Comparison of ENCODE assay signal across 13 cellular contexts in genomic region chr3:126266291-126266840, GRCh38.
DNase-seq lines count a peak whose midpoint lies in the region; ATAC-seq and TF ChIP-seq lines count a peak whose summit lies in the region.
"Had no signal": no experiment of that assay in that cellular context is flagged by ENCODE, and none has a peak within 500 bp of the region (broad histone marks: within the 10 kb centered on the region; RNA-seq: fewer than 3 reads in every experiment).

No MANE protein-coding gene starts in this region.

- no peaks in the 10 kb centered on the region for H3K79me2 ChIP-seq in HCT116 (ENCODE audit: insufficient read depth, low read length)

- TF ChIP-seq CTCF in HCT116 (IDR thresholded peaks at IDR 0.05 in 2 of 3, conservative IDR thresholded peaks at IDR 0.05 in 1 of 3; ENCODE audit: borderline replicate concordance in 1 of 3, insufficient read depth in 1 of 3, low read depth in 2 of 3, low read length in 2 of 3) (no peak), liver (IDR thresholded peaks at IDR 0.05; ENCODE audit: low read depth, low read length, missing input control) (no peak)

- peaks cover 7 to 33% of the 10 kb centered on the region in 2 experiments for H3K4me1 ChIP-seq in HCT116 (ENCODE audit: control insufficient read depth in 1 of 2, insufficient read depth in 2 of 2, low read length in 2 of 2)
- H3K4me1 ChIP-seq in liver (ENCODE audit: control insufficient read depth in 4 of 4, insufficient read depth in 4 of 4, low read length in 3 of 4) = peaks cover 5 to 44% (median 32%) of the 10 kb centered on the region in 4 donors
- peaks cover 35% of the 10 kb centered on the region for H3K4me1 ChIP-seq in stomach smooth muscle (ENCODE audit: control insufficient read depth, insufficient read depth, low read length)

- CTCF ChIA-PET in HCT116 (lab: Charles Lee) = no interaction called here

- WGBS in liver = 38% methylated on average over 15 of the region's 15 CpGs

- H3K9ac ChIP-seq in HCT116 (ENCODE audit: low read length) (peak overlapping the region; percentile 71), liver (ENCODE audit: low read depth in 1 of 2, low read length in 2 of 2) (peak overlapping the region in 1 of 2 donors; percentile 15), stomach smooth muscle (ENCODE audit: low read length in 2 of 2) (no peak overlapping the region)

- H4K20me1 ChIP-seq in HCT116 (ENCODE audit: insufficient read depth) = no peaks in the 10 kb centered on the region

- peak overlapping the region in 1 of 2 experiments; percentile 63; a peak in 2 of 4 replicates for H3K4me3 ChIP-seq in HCT116 (replicated peaks in 1 of 2; ENCODE audit: low read depth in 1 of 2, low read length in 2 of 2)
- no peak overlapping the region for H3K4me3 ChIP-seq in liver (ENCODE audit: low read depth in 1 of 3, low read length in 3 of 3)
- H3K4me3 ChIP-seq in stomach smooth muscle (ENCODE audit: low read length in 2 of 2) = no peak overlapping the region

- H3K4me2 ChIP-seq in HCT116 (ENCODE audit: low read length) = peak overlapping the region; percentile 95

- intact Hi-C loops in HCT116 (cut with micrococcal nuclease) = loop anchor here (2.0 kb wide), 1 partner anchor 90 kb away; the partner anchor contains the start of gene KLF15

- no peak for TF ChIP-seq POLR2A in HCT116 (IDR thresholded peaks at IDR 0.05; ENCODE audit: borderline replicate concordance, extremely low read depth, insufficient read depth, insufficient read length)

- H3K36me3 ChIP-seq in HCT116 (ENCODE audit: control insufficient read depth in 1 of 2, insufficient read depth in 2 of 2, low read length in 2 of 2) (no peaks in the 10 kb centered on the region), liver (ENCODE audit: control insufficient read depth in 4 of 4, insufficient read depth in 3 of 4, low read depth in 1 of 4, low read length in 3 of 4) (no peaks in the 10 kb centered on the region), stomach smooth muscle (ENCODE audit: control insufficient read depth in 2 of 2, insufficient read depth in 2 of 2, low read length in 2 of 2) (no peaks in the 10 kb centered on the region)

- H3K9me2 ChIP-seq in HCT116 (ENCODE audit: insufficient read depth) = no peaks in the 10 kb centered on the region

- TF ChIP-seq RAD21 in HCT116 (IDR thresholded peaks at IDR 0.05; ENCODE audit: low read depth) = no peak
- TF ChIP-seq RAD21 in liver (IDR thresholded peaks at IDR 0.05) = peak; percentile 34 to 50

- BruUV-seq in HCT116 (replicated peaks; lab: Mats Ljungman, UMichigan) = no TSS peak

- POLR2A ChIA-PET in HCT116 (lab: Charles Lee) = interaction anchor here (0.8 kb wide), 1 partner anchor 209 kb away, joined by 3 read pairs; the partner anchor contains the start of gene ZXDC

- H3K9me3 ChIP-seq in HCT116 (ENCODE audit: control insufficient read depth in 1 of 2, insufficient read depth in 1 of 2, low read depth in 1 of 2, low read length in 2 of 2) (no peaks in the 10 kb centered on the region), liver (ENCODE audit: control insufficient read depth in 4 of 4, low read length in 3 of 4) (no peaks in the 10 kb centered on the region), stomach smooth muscle (ENCODE audit: control insufficient read depth in 2 of 2, low read length in 2 of 2) (no peaks in the 10 kb centered on the region)

- RAD21 ChIA-PET in HCT116 (lab: Charles Lee; ENCODE audit: low non-redundant PET in 1 of 2, low total read pairs in 2 of 2, uncharacterized antibody in 2 of 2, unreplicated experiment in 2 of 2) = no interaction called here

- DNase-seq in HCT116 (ENCODE audit: low read depth, low spot score) (no peak), ecto neural progenitor cell (ENCODE audit: low spot score) (peak; percentile 64)
- DNase-seq in activated CD8-positive, alpha-beta memory T cell treated with anti-CD3 and anti-CD28 coated beads for 24 hours = no peak
- no peak for DNase-seq in activated T-cell treated with anti-CD3 and anti-CD28 coated beads, Interleukin-2, amount 50 U/mL, for 48 hours
- DNase-seq in stimulated activated CD4-positive, alpha-beta T cell treated with anti-CD3 and anti-CD28 coated beads, Interleukin-4, amount 100 ng/mL, for 24 hours = no peak
- DNase-seq: activated B cell treated with CpG ODN at 0.5 μM for 24 hours; activated naive CD8-positive, alpha-beta T cell treated with anti-CD3 and anti-CD28 coated beads, Interleukin-2, amount 50 U/mL, for 24 hours; KBM-7; NCI-H774 had no signal

- ATAC-seq in HCT116 = peak; percentile 45
- no peak for ATAC-seq in HG03139 (IDR thresholded peaks at IDR 0.05; ENCODE audit: unreplicated experiment)
- ATAC-seq: activated naive CD8-positive, alpha-beta T cell treated with anti-CD3 and anti-CD28 coated beads, Interleukin-2, amount 50 U/mL, for 24 hours; stimulated activated effector memory CD8-positive, alpha-beta T cell treated with anti-CD3 and anti-CD28 coated beads, Interleukin-12 subunit alpha, Interleukin-12 subunit beta, amount 100 ng/mL, for 72 hours had no signal

- H3K27ac ChIP-seq in HCT116 (ENCODE audit: low read depth, low read length) = peak overlapping the region; percentile 63; the same call in 1 of the 2 replicates
- H3K27ac ChIP-seq in liver (ENCODE audit: low read depth in 1 of 2, low read length in 2 of 2) = peak overlapping the region; percentile 91 to 92
- H3K27ac ChIP-seq in stomach smooth muscle (ENCODE audit: low read length) = peak overlapping the region; percentile 91

- no peaks in the 10 kb centered on the region for H3K27me3 ChIP-seq in HCT116 (ENCODE audit: insufficient read depth, low read length)
- no peaks in the 10 kb centered on the region for H3K27me3 ChIP-seq in liver (ENCODE audit: control insufficient read depth in 4 of 4, insufficient read depth in 4 of 4, low read length in 3 of 4)
- no peaks in the 10 kb centered on the region for H3K27me3 ChIP-seq in stomach smooth muscle (ENCODE audit: control insufficient read depth in 1 of 2, insufficient read depth in 2 of 2, low read length in 2 of 2)

- peak overlapping the region; percentile 66 for H2AFZ ChIP-seq in HCT116 (ENCODE audit: low read depth, low read length, poor library complexity, severe bottlenecking)

TF ChIP-seq in HCT116, 20 proteins besides CTCF, POLR2A, EP300 and RAD21 (continues in another document):
- TF ChIP-seq EZH2 (IDR thresholded peaks at IDR 0.05) (no peak), SRF (IDR thresholded peaks at IDR 0.05; ENCODE audit: low read depth) (no peak), ZFX (IDR thresholded peaks at IDR 0.05) (no peak), ZNF274 (IDR thresholded peaks at IDR 0.05; ENCODE audit: low read depth, low read length) (no peak), YY1 (IDR thresholded peaks at IDR 0.05; ENCODE audit: extremely low read depth, insufficient replicate concordance, low read depth, low read length) (no peak), TCF7L2 (IDR thresholded peaks at IDR 0.05; ENCODE audit: borderline replicate concordance, extremely low read depth, insufficient read depth, insufficient read length) (no peak), ATF3 (IDR thresholded peaks at IDR 0.05) (no peak), SP1 (IDR thresholded peaks at IDR 0.05; ENCODE audit: low read depth) (no peak), SIN3A (IDR thresholded peaks at IDR 0.05; ENCODE audit: low read depth) (no peak)

TF ChIP-seq in liver, 16 proteins besides CTCF, POLR2A, EP300 and RAD21:
- TF ChIP-seq MAX (IDR thresholded peaks at IDR 0.05) (peak; percentile 49), SP1 (IDR thresholded peaks at IDR 0.05) (peak; percentile 75), ATF3 (IDR thresholded peaks at IDR 0.05) (no peak), HNF4A (conservative IDR thresholded peaks at IDR 0.05) (peak; percentile 28 to 52), RXRA (IDR thresholded peaks at IDR 0.05) (peak; percentile 66 to 71), YY1 (IDR thresholded peaks at IDR 0.05) (no peak), REST (IDR thresholded peaks at IDR 0.05) (peak; percentile 24)
